Comparison of ENCODE assay signal across 24 cellular contexts in genomic region chr6:138248878-138249277, GRCh38. TPM values are rescaled to one million over a fixed set of nuclear protein-coding genes. Genes with fewer than 3 reads are reported as not detected.
"Had no signal": no experiment of that assay in that cellular context is flagged by ENCODE, and none has a peak within 500 bp of the region (broad histone marks: within the 10 kb centered on the region; RNA-seq: fewer than 3 reads in every experiment).

No MANE protein-coding gene starts in this region.

- DNase-seq: IMR-90, Karpas-422, KG1, MG63, NCI-H1092, NCI-H1105 treated with DMSO at 0.1 percent for 48 hours, NCI-H1436, NCI-H187, NCI-H2029, NCI-H2081 treated with DMSO at 0.1 percent for 48 hours, NCI-H2171 treated with DMSO at 0.1 percent for 48 hours, NCI-H345, NCI-H446 treated with DMSO at 0.1 percent for 48 hours, NCI-H510A treated with DMSO at 0.1 percent for 48 hours, NCI-H69, NCI-H774, SHP77, SK-N-SH, SW 1271, T-cell had no signal

- H3K9ac ChIP-seq: SK-N-SH had no signal

- ATAC-seq: T-cell had no signal

- H3K4me2 ChIP-seq: SK-N-SH had no signal

- FAIRE-seq: HTR-8/SVneo had no signal

- H3K9me3 ChIP-seq: MG63, SK-N-SH had no signal

- H3K4me3 ChIP-seq: MG63 had no signal

- H3K36me3 ChIP-seq: MG63 had no signal

- H3K27ac ChIP-seq: HL-60, RWPE1 had no signal

- H3K27me3 ChIP-seq: MG63 had no signal

RNA-seq across cellular contexts. Expression of gene PBOV1, which starts 30.6 kb away (rescaled TPM):
- total RNA-seq: IMR-90, SK-MEL-5, T-cell had no signal
- polyA plus RNA-seq: IMR-90, SK-N-SH had no signal
